In genomic region chr4:81405900-81406401, GRCh38 we compare ENCODE assay signal across 8 cellular contexts.
A peak's percentile ranks its signal among the peaks of the same experiment; 100 is the strongest.
DNase-seq lines count a peak whose midpoint lies in the region; ATAC-seq and TF ChIP-seq lines count a peak whose summit lies in the region.

No MANE protein-coding gene starts in this region.

- no peak for TF ChIP-seq EP300 in transverse colon (IDR thresholded peaks at IDR 0.05; ENCODE audit: low read depth)

- H3K36me3 ChIP-seq in SJCRH30 (no peaks in the 10 kb centered on the region), right lobe of liver (no peaks in the 10 kb centered on the region), transverse colon (no peaks in the 10 kb centered on the region)

- intact Hi-C loops in CD14-positive monocyte (cut with micrococcal nuclease) = loop anchor here (5.0 to 10.0 kb wide), 4 partner anchors 56 to 969 kb away; partner anchors contain the start of gene HNRNPD (in 1 of the 2)
- intact Hi-C loops in right lobe of liver (cut with DNase I) = loop anchor here (5.0 to 10.0 kb wide), 2 partner anchors 799 to 861 kb away; no protein-coding TSS in a partner anchor
- intact Hi-C loops in transverse colon (cut with DNase I; ENCODE audit: low total_unique reads) = loop anchor here (10.0 kb wide), 1 partner anchor 859 kb away; no protein-coding TSS in a partner anchor

- peaks cover 15% of the 10 kb centered on the region for H3K4me1 Mint-ChIP-seq in CD14-positive monocyte
- H3K4me1 Mint-ChIP-seq in chondrocyte (ENCODE audit: low read depth) = peaks cover 3% of the 10 kb centered on the region

- H3K27ac Mint-ChIP-seq in CD14-positive monocyte = peak overlapping the region in 1 of 7 donors; percentile 5
- H3K27ac Mint-ChIP-seq in chondrocyte (ENCODE audit: unreplicated experiment) = no peak overlapping the region

- H3K4me3 ChIP-seq in SJCRH30 (no peak overlapping the region), right lobe of liver (peak overlapping the region in 1 of 3 donors; percentile 12), transverse colon (peak overlapping the region in 1 of 4 donors; percentile 30)

- peaks cover 2 to 8% (median 7%) of the 10 kb centered on the region in 3 donors for H3K27me3 Mint-ChIP-seq in CD14-positive monocyte (ENCODE audit: low read depth in 3 of 3)
- peaks cover 26% of the 10 kb centered on the region for H3K27me3 Mint-ChIP-seq in chondrocyte (ENCODE audit: low read depth)

- H3K27ac ChIP-seq in SJCRH30 (no peak overlapping the region), right lobe of liver (no peak overlapping the region), transverse colon (no peak overlapping the region)

- H3K36me3 Mint-ChIP-seq in CD14-positive monocyte (no peaks in the 10 kb centered on the region), chondrocyte (ENCODE audit: low read depth) (no peaks in the 10 kb centered on the region)

- WGBS in right lobe of liver (ENCODE audit: insufficient coverage, low coverage, low lambda C conversion rate, missing lambda C conversion rate) = 1% methylated on average over 4 of the region's 4 CpGs
- WGBS in transverse colon (ENCODE audit: low coverage in 1 of 2), 2 donors = 0 to 2% methylated on average over 3 to 4 of the region's 4 CpGs

- in situ Hi-C loops in transverse colon (cut with MboI; ENCODE audit: low pct_ligation_motif_present in 1 of 4, low pct_unique_long_range_greater_than_20kb in 1 of 4, low sequenced_read_pairs in 3 of 4) = loop anchor here (10.0 to 25.0 kb wide), 3 partner anchors 439 to 806 kb away; no protein-coding TSS in a partner anchor

- no peaks in the 10 kb centered on the region for H3K9me3 ChIP-seq in SJCRH30 (replicated peaks)
- H3K9me3 ChIP-seq in right lobe of liver = no peaks in the 10 kb centered on the region
- H3K9me3 ChIP-seq in transverse colon = no peaks in the 10 kb centered on the region

- TF ChIP-seq POLR2A in right lobe of liver (IDR thresholded peaks at IDR 0.05) = no peak
- TF ChIP-seq POLR2A in transverse colon (IDR thresholded peaks at IDR 0.05) = no peak

- H3K27me3 ChIP-seq in SJCRH30 = no peaks in the 10 kb centered on the region
- H3K27me3 ChIP-seq in right lobe of liver = no peaks in the 10 kb centered on the region
- H3K27me3 ChIP-seq in transverse colon = no peaks in the 10 kb centered on the region

- TF ChIP-seq CTCF in CD14-positive monocyte (IDR thresholded peaks at IDR 0.05) = peak; percentile 99
- peak; percentile 97 for TF ChIP-seq CTCF in chondrocyte (IDR thresholded peaks at IDR 0.05)
- peak; percentile 71 to 93 (median 80) for TF ChIP-seq CTCF in right lobe of liver (IDR thresholded peaks at IDR 0.05)
- peak; percentile 70 to 95 (median 83) for TF ChIP-seq CTCF in transverse colon (IDR thresholded peaks at IDR 0.05)

- H3K9me3 Mint-ChIP-seq in CD14-positive monocyte = peaks cover 0 to 5% (median 2%) of the 10 kb centered on the region in 7 donors
- H3K9me3 Mint-ChIP-seq in chondrocyte (ENCODE audit: low read depth) = no peaks in the 10 kb centered on the region

- no peaks in the 10 kb centered on the region for H3K4me1 ChIP-seq in SJCRH30
- no peaks in the 10 kb centered on the region for H3K4me1 ChIP-seq in right lobe of liver
- H3K4me1 ChIP-seq in transverse colon = peaks cover 0 to 6% (median 0%) of the 10 kb centered on the region in 4 donors

- DNase-seq in CD14-positive monocyte (ENCODE audit: low spot score) (no peak), NCI-H1092 treated with DMSO at 0.1 percent for 48 hours (lab: John Stamatoyannopoulos, UW) (peak; percentile 84), SJCRH30 (peak; percentile 49 to 90), chondrocyte (ENCODE audit: low spot score) (no peak), right lobe of liver (peak in 1 of 3 donors; percentile 54), transverse colon (peak; percentile 20)

- H3K4me3 Mint-ChIP-seq in CD14-positive monocyte (no peak overlapping the region), chondrocyte (ENCODE audit: unreplicated experiment) (no peak overlapping the region)

- ATAC-seq in GM18508 (IDR thresholded peaks at IDR 0.05; ENCODE audit: insufficient read depth, unreplicated experiment) (peak; percentile 71), HG02884 (IDR thresholded peaks at IDR 0.05; ENCODE audit: unreplicated experiment) (peak; percentile 87), right lobe of liver (peak; percentile 90 to 97 (median 94))

Comparison
In these comparisons a context has a peak if more than half of its experiments do, and no peak if none do; other contexts are left out.
1. DNase-seq: peak in NCI-H1092 treated with DMSO at 0.1 percent for 48 hours (single experiment), SJCRH30 (2 of 2) and transverse colon (single experiment); none in CD14-positive monocyte (single experiment) and chondrocyte (single experiment).
2. Peak in every context shown above with its lines, with median percentiles within 50 percentile points of each other: CTCF ChIP-seq and ATAC-seq.